Comparison of ENCODE assay signal across 8 cellular contexts in genomic region chr10:97737770-97738265, GRCh38. TPM values are rescaled to one million over a fixed set of nuclear protein-coding genes. Genes with fewer than 3 reads are reported as not detected.
DNase-seq lines count a peak whose midpoint lies in the region; ATAC-seq and TF ChIP-seq lines count a peak whose summit lies in the region.

No MANE protein-coding gene starts in this region.

- POLR2A ChIA-PET in CD4-positive, alpha-beta T cell (lab: Charles Lee) = no interaction called here

- peak overlapping the region; percentile 93 for H3K4me2 ChIP-seq in GM23248 (ENCODE audit: unreplicated experiment)

- CTCF ChIA-PET in CD4-positive, alpha-beta T cell (lab: Charles Lee) = no interaction called here

- H3K9ac ChIP-seq in GM23248 = peak overlapping the region; percentile 97

- peak overlapping the region; percentile 90 for H2AFZ ChIP-seq in GM23248

- no peak for TF ChIP-seq CTCF in CD4-positive, alpha-beta T cell (IDR thresholded peaks at IDR 0.05)
- TF ChIP-seq CTCF in stomach (IDR thresholded peaks at IDR 0.05) = no peak

- H3K27me3 ChIP-seq in CD4-positive, alpha-beta T cell (ENCODE audit: control insufficient read depth, insufficient read depth, low read length) = no peaks in the 10 kb centered on the region
- H3K27me3 ChIP-seq in GM23248 (replicated peaks; ENCODE audit: insufficient read depth) (no peaks in the 10 kb centered on the region), stomach (no peaks in the 10 kb centered on the region)

- no peaks in the 10 kb centered on the region for H3K27me3 Mint-ChIP-seq in CD4-positive, alpha-beta T cell
- H3K27me3 Mint-ChIP-seq in T-helper 17 cell = no peaks in the 10 kb centered on the region

- H3K4me1 ChIP-seq in GM23248 (ENCODE audit: insufficient read depth) (peaks cover 11% of the 10 kb centered on the region), stomach (peaks cover 11 to 52% (median 18%) of the 10 kb centered on the region in 4 donors)

- peaks cover 54% of the 10 kb centered on the region for H3K36me3 Mint-ChIP-seq in CD4-positive, alpha-beta T cell (ENCODE audit: low read depth)
- peaks cover 9% of the 10 kb centered on the region for H3K36me3 Mint-ChIP-seq in T-helper 17 cell (ENCODE audit: low read depth)

- peak overlapping the region; percentile 92 for H3K27ac Mint-ChIP-seq in CD4-positive, alpha-beta T cell
- H3K27ac Mint-ChIP-seq in T-helper 17 cell = peak overlapping the region; percentile 96

- WGBS in GM23248 (ENCODE audit: low coverage in 1 of 2, low lambda C conversion rate in 2 of 2, missing lambda C conversion rate in 2 of 2), 2 experiments = 32% methylated on average over 14 of the region's 14 CpGs
- 28 to 34% (median 32%) methylated on average over 13 to 14 of the region's 14 CpGs for WGBS in stomach, 5 donors

- TF ChIP-seq EP300 in stomach (IDR thresholded peaks at IDR 0.05) = no peak

- H3K4me3 ChIP-seq in GM23248 = peak overlapping the region; percentile 95
- peak overlapping the region; percentile 87 for H3K4me3 ChIP-seq in iPS-11a (ENCODE audit: low read depth, low read length)
- H3K4me3 ChIP-seq in stomach = peak overlapping the region; percentile 61 to 87 (median 76)

- no peaks in the 10 kb centered on the region for H3K9me2 ChIP-seq in GM23248 (ENCODE audit: insufficient read depth)

- peaks cover 6% of the 10 kb centered on the region; the same call in 1 of the 2 replicates for H3F3A ChIP-seq in GM23248 (ENCODE audit: insufficient read depth)

- DNase-seq in CD4-positive, alpha-beta T cell = no peak
- DNase-seq in GM23248 (no peak), T-helper 17 cell (no peak), stomach (no peak), MV-4-11 (lab: John Stamatoyannopoulos, UW) (no peak), NCI-H345 (lab: John Stamatoyannopoulos, UW) (no peak)

- H4K20me1 ChIP-seq in GM23248 (ENCODE audit: insufficient read depth) = 0 out of 2 replicates have a peak, but pooled peaks cover 5% of the 10 kb centered on the region

- ATAC-seq in CD4-positive, alpha-beta T cell (ENCODE audit: poor library complexity) = no peak
- ATAC-seq in T-helper 17 cell (peak; percentile 2), HG03439 (IDR thresholded peaks at IDR 0.05; ENCODE audit: unreplicated experiment) (no peak)

- peaks cover 57% of the 10 kb centered on the region for H3K79me2 ChIP-seq in GM23248 (ENCODE audit: insufficient read depth)

- peaks cover 63% of the 10 kb centered on the region for H3K4me1 Mint-ChIP-seq in CD4-positive, alpha-beta T cell (ENCODE audit: low read depth)
- peaks cover 35% of the 10 kb centered on the region for H3K4me1 Mint-ChIP-seq in T-helper 17 cell

- H3K36me3 ChIP-seq in GM23248 (ENCODE audit: low read depth) (peaks cover 11% of the 10 kb centered on the region), stomach (peaks cover 18 to 45% (median 39%) of the 10 kb centered on the region in 4 donors)

- H3K9me3 Mint-ChIP-seq in CD4-positive, alpha-beta T cell = no peaks in the 10 kb centered on the region

- intact Hi-C loops in CD4-positive, alpha-beta T cell (cut with DNase I, micrococcal nuclease) = loop anchor here in 1 of 2 experiments (2.0 to 5.0 kb wide), 4 partner anchors 114 to 397 kb away; partner anchors contain the start of genes MMS19, R3HCC1L, RRP12 and UBTD1
- intact Hi-C loops in stomach (cut with DNase I; ENCODE audit: low total_unique reads) = no loop called here

- peak overlapping the region; percentile 92 for H3K27ac ChIP-seq in CD4-positive, alpha-beta T cell (ENCODE audit: low read depth, low read length)
- H3K27ac ChIP-seq in GM23248 (peak overlapping the region; percentile 90), stomach (peak overlapping the region in 4 of 5 donors; percentile 90 to 97 (median 96))

- no peaks in the 10 kb centered on the region for H3K9me3 ChIP-seq in CD4-positive, alpha-beta T cell (ENCODE audit: control insufficient read depth, low read length)
- H3K9me3 ChIP-seq in GM23248 (ENCODE audit: low read depth) = no peaks in the 10 kb centered on the region
- no peaks in the 10 kb centered on the region for H3K9me3 ChIP-seq in T-helper 17 cell (ENCODE audit: control insufficient read depth, low read length, poor library complexity, severe bottlenecking)
- no peaks in the 10 kb centered on the region for H3K9me3 ChIP-seq in stomach

- H3K4me3 Mint-ChIP-seq in CD4-positive, alpha-beta T cell = peak overlapping the region; percentile 97
- peak overlapping the region; percentile 98 for H3K4me3 Mint-ChIP-seq in T-helper 17 cell

- TF ChIP-seq POLR2A in stomach (IDR thresholded peaks at IDR 0.05) = no peak

- in situ Hi-C loops in GM23248 (cut with MboI) = no loop called here

RNA-seq across cellular contexts. Expression of gene ZFYVE27, which starts 0.9 kb away (rescaled TPM):
- total RNA-seq in CD4-positive, alpha-beta T cell = 10 to 100 TPM; 58.4 to 60.6 TPM
- 20.6 and 32.6 TPM in 2 replicates for total RNA-seq in GM23248 (2014; rRNA removed; shearing (Covaris generic))
- polyA plus RNA-seq in GM23248 (2016; fragmentation: Nextera tagmentation; extraction: Ambion mirVana) = 15.9 and 17.2 TPM in 2 replicates
- total RNA-seq in T-helper 17 cell = 10 to 100 TPM; 60.0 to 69.2 TPM
- 10 to 100 TPM in 4 of 5 donors, 1 to 10 TPM in 1; 6.7 to 77.1 (median 25.2) TPM for total RNA-seq in stomach
- 10 to 100 TPM in 1 of 3 donors, 1 to 10 TPM in 2; 4.3 to 16.3 (median 7.6) TPM for polyA plus RNA-seq in stomach

RNA-seq across cellular contexts. Expression of gene MARVELD1, which starts 24.3 kb away (rescaled TPM):
- under 1 TPM; 0.52 to 0.89 TPM for total RNA-seq in CD4-positive, alpha-beta T cell
- total RNA-seq in GM23248 (2014; rRNA removed; shearing (Covaris generic)) = 64.8 and 66.3 TPM in 2 replicates
- polyA plus RNA-seq in GM23248 (2016; fragmentation: Nextera tagmentation; extraction: Ambion mirVana) (27.6 and 29.4 TPM in 2 replicates), stomach (10 to 100 TPM in 1 of 3 donors, 1 to 10 TPM in 2; 5.7 to 13.6 (median 8.4) TPM)
- total RNA-seq in T-helper 17 cell (1 to 10 TPM; 1.2 to 2.7 TPM), stomach (10 to 100 TPM in 3 of 5 donors, 1 to 10 TPM in 2; 8.8 to 21.0 (median 12.7) TPM)

RNA-seq across cellular contexts. Expression of gene SFRP5, which starts 34.0 kb away (rescaled TPM):
- total RNA-seq in CD4-positive, alpha-beta T cell = not detected
- not detected in 2 replicates for total RNA-seq in GM23248 (2014; rRNA removed; shearing (Covaris generic))
- polyA plus RNA-seq in GM23248 (2016; fragmentation: Nextera tagmentation; extraction: Ambion mirVana) (not detected in 2 replicates), stomach (1 to 10 TPM in 2 of 3 donors, under 1 TPM in 1; 0.75 to 8.4 (median 2.1) TPM)
- total RNA-seq in T-helper 17 cell (not detected), stomach (1 to 10 TPM in 3 of 5 donors, under 1 TPM in 1, not detected in 1; 0.45 to 4.6 (median 2.1) TPM)

RNA-seq across cellular contexts. Expression of gene AVPI1, which starts 50.8 kb away (rescaled TPM):
- total RNA-seq in CD4-positive, alpha-beta T cell = 10 to 100 TPM; 10.7 to 11.6 TPM
- 13.4 and 33.8 TPM in 2 replicates for total RNA-seq in GM23248 (2014; rRNA removed; shearing (Covaris generic))
- polyA plus RNA-seq in GM23248 (2016; fragmentation: Nextera tagmentation; extraction: Ambion mirVana) = 30.5 and 31.4 TPM in 2 replicates
- total RNA-seq in T-helper 17 cell = 1 to 10 TPM; 5.6 to 8.6 TPM
- 10 to 100 TPM in 4 of 5 donors, 1 to 10 TPM in 1; 2.3 to 24.6 (median 12.1) TPM for total RNA-seq in stomach
- 10 to 100 TPM; 16.7 to 38.2 (median 23.5) TPM for polyA plus RNA-seq in stomach
